Comparison of ENCODE assay signal across 18 cellular contexts in the genomic region with DNA sequence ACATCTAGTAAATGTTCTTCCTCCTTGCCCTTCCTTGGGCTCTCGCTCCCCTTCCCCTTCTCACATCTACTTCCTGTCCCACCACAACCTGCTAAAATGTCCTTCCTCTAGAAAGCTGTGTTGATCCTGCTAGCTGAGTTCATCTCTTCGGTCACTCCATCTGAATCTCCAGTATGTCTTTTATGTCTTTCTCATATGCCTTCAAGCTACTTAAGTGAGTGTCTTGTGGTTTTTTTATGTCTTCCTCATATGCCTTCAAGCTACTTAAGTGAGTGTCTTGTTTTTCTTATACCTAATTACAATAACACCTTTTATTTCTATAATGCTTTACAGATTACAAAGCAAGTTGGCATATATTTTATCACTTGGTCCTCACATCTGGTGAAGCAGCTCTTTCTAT. TPM values are rescaled to one million over a fixed set of nuclear protein-coding genes. Genes with fewer than 3 reads are reported as not detected.
A peak's percentile ranks its signal among the peaks of the same experiment; 100 is the strongest.
DNase-seq lines count a peak whose midpoint lies in the region; ATAC-seq and TF ChIP-seq lines count a peak whose summit lies in the region.
"Had no signal": no experiment of that assay in that cellular context is flagged by ENCODE, and none has a peak within 500 bp of the region (broad histone marks: within the 10 kb centered on the region; RNA-seq: fewer than 3 reads in every experiment).

No MANE protein-coding gene starts in this region.

- H2BK120ac ChIP-seq in H9 (ENCODE audit: low read depth, low read length, poor library complexity, severe bottlenecking) = no peak overlapping the region

- no peak overlapping the region for H3K27ac ChIP-seq in H9 (ENCODE audit: insufficient read length, low read depth, low read length)
- no peak overlapping the region for H3K27ac ChIP-seq in esophagus muscularis mucosa (replicated peaks in 1 of 4)
- no peak overlapping the region for H3K27ac ChIP-seq in tibial artery
- H3K27ac ChIP-seq: KMS-11, Peyer's patch had no signal

- H3K27me3 Mint-ChIP-seq in H9 (ENCODE audit: low read depth) = peaks cover 9% of the 10 kb centered on the region

- no peak overlapping the region for H3K18ac ChIP-seq in H9 (ENCODE audit: insufficient read length, low read depth, low read length)

- H3K9ac ChIP-seq in H9 (ENCODE audit: extremely low read depth, insufficient read length, low read length) = no peak overlapping the region
- H3K9ac ChIP-seq: KMS-11 had no signal

- H3K14ac ChIP-seq in H9 (ENCODE audit: insufficient read depth, low read length) = no peak overlapping the region

- H3K27me3 ChIP-seq in H9 (ENCODE audit: insufficient read depth, low read length) (no peaks in the 10 kb centered on the region), esophagus muscularis mucosa (no peaks in the 10 kb centered on the region), tibial artery (no peaks in the 10 kb centered on the region)
- H3K27me3 ChIP-seq: Peyer's patch had no signal

- H3K4me2 ChIP-seq in H9 (ENCODE audit: insufficient read depth, insufficient read length, low read length) = no peak overlapping the region
- H3K4me2 ChIP-seq: KMS-11 had no signal

- TF ChIP-seq EP300 in esophagus muscularis mucosa (IDR thresholded peaks at IDR 0.05) = no peak

- H3K4me3 Mint-ChIP-seq in H9 = no peak overlapping the region

- H3K9me3 ChIP-seq in H9 (ENCODE audit: control insufficient read depth, low read depth, low read length) (no peaks in the 10 kb centered on the region), esophagus muscularis mucosa (no peaks in the 10 kb centered on the region), tibial artery (no peaks in the 10 kb centered on the region)
- H3K9me3 ChIP-seq: Peyer's patch had no signal

- peaks cover under 1 to 3% of the 10 kb centered on the region in 2 experiments for H3K9me3 Mint-ChIP-seq in H9

- DNase-seq in SKM-1 treated with dmso at 0.1 percent for 144 hours (lab: John Stamatoyannopoulos, UW; ENCODE audit: unreplicated experiment) (peak; percentile 12), SKM-1 (lab: John Stamatoyannopoulos, UW; ENCODE audit: unreplicated experiment) (no peak), H9 (no peak), NOMO-1 treated with DMSO at 0.1 percent for 48 hours (lab: John Stamatoyannopoulos, UW; ENCODE audit: unreplicated experiment) (peak; percentile 49), esophagus muscularis mucosa (ENCODE audit: extremely low spot score) (peak; percentile 82), tibial artery (no peak), posterior vena cava (ENCODE audit: low spot score) (no peak)
- DNase-seq: 8988T, C1 segment of cervical spinal cord, NCI-H1694, NCI-H2107, NCI-H345, NCI-H69, Peyer's patch, SHP77 had no signal

- intact Hi-C loops in esophagus muscularis mucosa (cut with DNase I) = no loop called here
- intact Hi-C loops in tibial artery (cut with DNase I; ENCODE audit: low total_unique reads) = no loop called here
- intact Hi-C loops in posterior vena cava (cut with DNase I) = loop anchor here in 1 of 2 donors (5.0 kb wide), 1 partner anchor 513 kb away; no protein-coding TSS in a partner anchor

- H3K27ac Mint-ChIP-seq in H9 = no peak overlapping the region

- no peak overlapping the region for H4K8ac ChIP-seq in H9 (replicated peaks; ENCODE audit: insufficient read length, low read depth, low read length)

- H4K91ac ChIP-seq in H9 (ENCODE audit: insufficient read length, low read depth, low read length) = no peak overlapping the region

- no peak for TF ChIP-seq POLR2A in esophagus muscularis mucosa (IDR thresholded peaks at IDR 0.05; ENCODE audit: low read depth)

- H2BK15ac ChIP-seq in H9 (ENCODE audit: low read depth, low read length) = no peak overlapping the region

- peak overlapping the region; percentile 47 for H2AK5ac ChIP-seq in H9 (ENCODE audit: insufficient read length, low read length)

- no peak for ATAC-seq in HG03457 (IDR thresholded peaks at IDR 0.05; ENCODE audit: unreplicated experiment)
- ATAC-seq: SK-N-SH treated with all-trans-retinoic acid at 6 μM for 48 hours had no signal

- H3K4me3 ChIP-seq in esophagus muscularis mucosa (no peak overlapping the region), tibial artery (no peak overlapping the region)
- H3K4me3 ChIP-seq: Peyer's patch had no signal

- H4K5ac ChIP-seq in H9 (ENCODE audit: insufficient read length, low read depth, low read length) = no peak overlapping the region

- no CpG with 5 or more reads among the region's 2 CpGs for WGBS in H9 (ENCODE audit: extremely low coverage, insufficient read length, low lambda C conversion rate)
- 83% methylated on average over 2 of the region's 2 CpGs for WGBS in esophagus muscularis mucosa

- no peak overlapping the region for H2BK5ac ChIP-seq in H9 (ENCODE audit: insufficient read length, low read length)

- H4K20me1 ChIP-seq in H9 (ENCODE audit: control insufficient read depth, insufficient read depth, insufficient read length) = no peaks in the 10 kb centered on the region

- peaks cover 6 to 7% of the 10 kb centered on the region in 2 experiments for H3K4me1 Mint-ChIP-seq in H9

- no peaks in the 10 kb centered on the region for H3K79me2 ChIP-seq in H9 (ENCODE audit: insufficient read depth, low read length)

- H3K56ac ChIP-seq in H9 (ENCODE audit: insufficient read length, low read depth, low read length) = no peak overlapping the region

- H2AFZ ChIP-seq in H9 (ENCODE audit: low read length) = no peak overlapping the region

- H3K36me3 Mint-ChIP-seq in H9 (ENCODE audit: insufficient read depth in 1 of 3, low read depth in 3 of 3) = 0 out of 7 replicates have a peak, but pooled peaks cover 0 to 1% (median 0%) of the 10 kb centered on the region in 3 experiments

- H3T11ph ChIP-seq in H9 (ENCODE audit: low read length) = no peak overlapping the region

- H3K23me2 ChIP-seq in H9 (ENCODE audit: insufficient read length, low read depth, low read length, poor library complexity, severe bottlenecking) = no peaks in the 10 kb centered on the region

- H3K4me1 ChIP-seq in H9 (ENCODE audit: insufficient read depth, low read length) = peaks cover 2% of the 10 kb centered on the region; the same call in 1 of the 2 replicates
- H3K4me1 ChIP-seq in esophagus muscularis mucosa = peaks cover 0 to 6% (median 5%) of the 10 kb centered on the region in 4 donors
- no peaks in the 10 kb centered on the region for H3K4me1 ChIP-seq in tibial artery
- H3K4me1 ChIP-seq: Peyer's patch had no signal

- H3K36me3 ChIP-seq in esophagus muscularis mucosa (no peaks in the 10 kb centered on the region), tibial artery (no peaks in the 10 kb centered on the region)
- H3K36me3 ChIP-seq: Peyer's patch had no signal

- no peak overlapping the region for H3K23ac ChIP-seq in H9 (ENCODE audit: insufficient read length, low read depth, low read length)

- H2BK20ac ChIP-seq in H9 (ENCODE audit: low read depth, low read length, poor library complexity, severe bottlenecking) = no peak overlapping the region

- H3K79me1 ChIP-seq in H9 (ENCODE audit: insufficient read depth, low read depth, low read length, poor library complexity, severe bottlenecking) = no peaks in the 10 kb centered on the region

- H2BK12ac ChIP-seq in H9 (ENCODE audit: insufficient read length, low read depth, low read length) = no peak overlapping the region

- TF ChIP-seq CTCF in H9 (conservative IDR thresholded peaks at IDR 0.05) = no peak
- no peak for TF ChIP-seq CTCF in esophagus muscularis mucosa (IDR thresholded peaks at IDR 0.05)
- TF ChIP-seq CTCF in tibial artery (IDR thresholded peaks at IDR 0.05) = no peak

- no peak overlapping the region for H3K4ac ChIP-seq in H9 (ENCODE audit: low read depth, low read length)

RNA-seq across cellular contexts. Expression of a gene that starts 33.9 kb away (rescaled TPM):
- total RNA-seq in H9 (2021) (2.3 and 3.2 TPM in 2 replicates), esophagus muscularis mucosa (10 to 100 TPM; 27.0 to 92.6 (median 48.1) TPM), posterior vena cava (10 to 100 TPM; 64.1 to 68.7 TPM)

RNA-seq across cellular contexts. Expression of a gene that starts 40.0 kb away (rescaled TPM):
- total RNA-seq in H9 (2021) (86.0 and 89.0 TPM in 2 replicates), esophagus muscularis mucosa (100 to 1,000 TPM in 1 of 4 donors, 10 to 100 TPM in 3; 72.1 to 111 (median 91.0) TPM), posterior vena cava (10 to 100 TPM; 64.9 to 67.3 TPM)

Comparison
In these comparisons a context has a peak if more than half of its experiments do, and no peak if none do; other contexts are left out.
1. DNase-seq: peak in SKM-1 treated with dmso at 0.1 percent for 144 hours (single experiment), NOMO-1 treated with DMSO at 0.1 percent for 48 hours (single experiment) and esophagus muscularis mucosa (single experiment); none in SKM-1 (single experiment), H9 (single experiment), tibial artery (0 of 2) and posterior vena cava (single experiment).